39 cellular contexts compared by ENCODE assay signal in genomic region chr2:233604826-233605225, GRCh38. TPM values are rescaled to one million over a fixed set of nuclear protein-coding genes. Genes with fewer than 3 reads are reported as not detected.
"Had no signal": no experiment of that assay in that cellular context is flagged by ENCODE, and none has a peak within 500 bp of the region (broad histone marks: within the 10 kb centered on the region; RNA-seq: fewer than 3 reads in every experiment).

No MANE protein-coding gene starts in this region.

- H3K36me3 ChIP-seq: adrenal gland, ascending aorta, brain microvascular endothelial cell, breast epithelium, cardiac muscle cell had no signal

- H3K4me3 ChIP-seq: adrenal gland, ascending aorta, body of pancreas, breast epithelium, cardiac muscle cell had no signal

- H3K4me1 ChIP-seq: adrenal gland, ascending aorta, body of pancreas, breast epithelium had no signal

- ATAC-seq: activated naive CD4-positive, alpha-beta T cell treated with anti-CD3 and anti-CD28 coated beads, Interleukin-2, amount 50 U/mL, for 72 hours; activated naive CD8-positive, alpha-beta T cell treated with anti-CD3 and anti-CD28 coated beads, Interleukin-2, amount 50 U/mL, for 24 hours; activated T-cell treated with anti-CD3 and anti-CD28 coated beads, Interleukin-2, amount 50 U/mL, for 4 hours; activated T-cell treated with anti-CD3 and anti-CD28 coated beads, Interleukin-2, amount 50 U/mL, for 72 hours; activated T-helper 17 cell treated with anti-CD3 and anti-CD28 coated beads, Interleukin-2, amount 50 U/mL, for 72 hours; body of pancreas had no signal

- H3K27me3 ChIP-seq: ascending aorta, body of pancreas, brain microvascular endothelial cell, breast epithelium, cardiac muscle cell had no signal

- H3K9me3 ChIP-seq: adrenal gland, ascending aorta, breast epithelium had no signal

- DNase-seq: activated effector memory CD4-positive, alpha-beta T cell treated with anti-CD3 and anti-CD28 coated beads, Interleukin-2, amount 50 U/mL, for 16 hours; activated effector memory CD4-positive, alpha-beta T cell treated with Interleukin-2 at 50 U/mL for 16 hours; activated gamma-delta T cell; activated gamma-delta T cell treated with Interleukin-2 at 50 U/mL for 16 hours; activated naive CD4-positive, alpha-beta T cell; activated naive CD4-positive, alpha-beta T cell treated with anti-CD3 and anti-CD28 coated beads for 36 hours; activated naive CD4-positive, alpha-beta T cell treated with anti-CD3 and anti-CD28 coated beads, Interleukin-2, amount 10 ng/mL, durations not matched to agents 7 days and 5 days; activated naive CD4-positive, alpha-beta T cell treated with anti-CD3 and anti-CD28 coated beads, Interleukin-2, amount 50 U/mL, for 16 hours; activated naive CD4-positive, alpha-beta T cell treated with Interleukin-2 at 50 U/mL for 16 hours; activated naive CD8-positive, alpha-beta T cell treated with anti-CD3 and anti-CD28 coated beads for 36 hours; activated naive CD8-positive, alpha-beta T cell treated with anti-CD3 and anti-CD28 coated beads, Interleukin-2, amount 10 ng/mL, durations not matched to agents 7 days and 5 days; activated naive CD8-positive, alpha-beta T cell treated with anti-CD3 and anti-CD28 coated beads, Interleukin-2, amount 50 U/mL, for 24 hours; activated T-cell treated with anti-CD3 and anti-CD28 coated beads, Interleukin-2, amount 50 U/mL, for 1 hour; activated T-cell treated with anti-CD3 and anti-CD28 coated beads, Interleukin-2, amount 50 U/mL, for 24 hours; activated T-cell treated with anti-CD3 and anti-CD28 coated beads, Interleukin-2, amount 50 U/mL, for 4 hours; activated T-cell treated with anti-CD3 and anti-CD28 coated beads, Interleukin-2, amount 50 U/mL, for 48 hours; activated T-cell treated with anti-CD3 and anti-CD28 coated beads, Interleukin-2, amount 50 U/mL, for 72 hours; adrenal gland; amniotic stem cell; amygdala; anterior cingulate cortex; aorta; body of pancreas; brain microvascular endothelial cell; caudate nucleus; central memory CD4-positive, alpha-beta T cell; cerebellar nuclear complex had no signal

- H3K27ac ChIP-seq: adrenal gland, ascending aorta, body of pancreas, brain microvascular endothelial cell, breast epithelium, cardiac muscle cell had no signal

RNA-seq across cellular contexts. Expression of gene UGT1A8, which starts 12.6 kb away (rescaled TPM):
- total RNA-seq: activated naive CD4-positive, alpha-beta T cell treated with anti-CD3 and anti-CD28 coated beads for 36 hours; activated naive CD4-positive, alpha-beta T cell treated with anti-CD3 and anti-CD28 coated beads, Interleukin-2, amount 50 U/mL, for 72 hours; activated naive CD8-positive, alpha-beta T cell treated with anti-CD3 and anti-CD28 coated beads for 36 hours; activated naive CD8-positive, alpha-beta T cell treated with anti-CD3 and anti-CD28 coated beads, Interleukin-2, amount 10 ng/mL, durations not matched to agents 7 days and 5 days; activated T-cell treated with anti-CD3 and anti-CD28 coated beads, Interleukin-2, amount 50 U/mL, for 4 hours; activated T-cell treated with anti-CD3 and anti-CD28 coated beads, Interleukin-2, amount 50 U/mL, for 72 hours; activated T-helper 1 cell treated with anti-CD3 and anti-CD28 coated beads, Interleukin-12 subunit alpha, Interleukin-12 subunit beta, Interleukin-2, Interleukin-4 antibody, amounts not matched to agents 30 ng/mL and 10 ng/mL and 1 ng/mL, durations not matched to agents 14 hours and 24 hours and 36 hours; activated T-helper 2 cell treated with anti-CD3 and anti-CD28 coated beads, Interferon-gamma antibody, Interleukin-2, Interleukin-4, amounts not matched to agents 10 μg/mL and 5 μg/mL and 100 μg/mL, durations not matched to agents 14 hours and 24 hours and 36 hours; adrenal gland; aorta; ascending aorta; astrocyte; body of pancreas; breast epithelium; cardiac muscle cell; cardiac septum; chondrocyte had no signal
- polyA plus RNA-seq: adipose tissue, cardiac muscle cell had no signal

RNA-seq across cellular contexts. Expression of gene UGT1A10, which starts 31.4 kb away (rescaled TPM):
- total RNA-seq: activated naive CD4-positive, alpha-beta T cell treated with anti-CD3 and anti-CD28 coated beads for 36 hours; activated naive CD4-positive, alpha-beta T cell treated with anti-CD3 and anti-CD28 coated beads, Interleukin-2, amount 50 U/mL, for 72 hours; activated naive CD8-positive, alpha-beta T cell treated with anti-CD3 and anti-CD28 coated beads for 36 hours; activated naive CD8-positive, alpha-beta T cell treated with anti-CD3 and anti-CD28 coated beads, Interleukin-2, amount 10 ng/mL, durations not matched to agents 7 days and 5 days; activated T-cell treated with anti-CD3 and anti-CD28 coated beads, Interleukin-2, amount 50 U/mL, for 4 hours; activated T-cell treated with anti-CD3 and anti-CD28 coated beads, Interleukin-2, amount 50 U/mL, for 72 hours; activated T-helper 1 cell treated with anti-CD3 and anti-CD28 coated beads, Interleukin-12 subunit alpha, Interleukin-12 subunit beta, Interleukin-2, Interleukin-4 antibody, amounts not matched to agents 30 ng/mL and 10 ng/mL and 1 ng/mL, durations not matched to agents 14 hours and 24 hours and 36 hours; activated T-helper 2 cell treated with anti-CD3 and anti-CD28 coated beads, Interferon-gamma antibody, Interleukin-2, Interleukin-4, amounts not matched to agents 10 μg/mL and 5 μg/mL and 100 μg/mL, durations not matched to agents 14 hours and 24 hours and 36 hours; adrenal gland; aorta; ascending aorta; astrocyte; breast epithelium; bronchial epithelial cell; cardiac muscle cell; cardiac septum; chondrocyte had no signal
- polyA plus RNA-seq: adrenal gland, cardiac muscle cell had no signal
